Comparison of ENCODE assay signal across 23 cellular contexts in the genomic region with DNA sequence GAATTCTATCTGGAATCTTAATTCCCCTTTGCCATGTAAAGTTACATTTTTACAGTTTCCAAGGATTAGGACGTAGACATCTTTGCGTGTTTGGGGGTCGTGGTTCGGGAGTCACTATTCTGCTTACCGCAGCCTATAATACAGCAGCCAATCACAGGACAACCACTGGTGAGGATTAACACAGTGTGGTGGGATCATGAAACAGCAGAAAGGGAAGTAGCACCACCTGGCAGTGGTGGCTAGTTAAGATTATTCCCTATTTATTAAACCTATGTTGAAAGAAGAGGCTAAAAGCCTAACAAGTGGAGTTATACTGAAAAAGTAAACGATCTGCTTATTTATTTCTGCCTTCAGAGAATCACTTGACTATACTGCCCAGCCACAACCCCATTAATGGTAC.
DNase-seq lines count a peak whose midpoint lies in the region; ATAC-seq and TF ChIP-seq lines count a peak whose summit lies in the region.
"Had no signal": no experiment of that assay in that cellular context is flagged by ENCODE, and none has a peak within 500 bp of the region (broad histone marks: within the 10 kb centered on the region; RNA-seq: fewer than 3 reads in every experiment).

No MANE protein-coding gene starts in this region.

- POLR2A ChIA-PET in A673 (lab: Charles Lee; ENCODE audit: low non-redundant PET) = no interaction called here

- no peaks in the 10 kb centered on the region for H3K9me3 ChIP-seq in A673 (ENCODE audit: low read depth, low read length, poor library complexity, severe bottlenecking)
- H3K9me3 ChIP-seq in prostate gland = no peaks in the 10 kb centered on the region
- H3K9me3 ChIP-seq: SK-N-SH had no signal

- CTCF ChIA-PET in A673 (lab: Charles Lee) = no interaction called here

- TF ChIP-seq CTCF in A673 (conservative IDR thresholded peaks at IDR 0.05; ENCODE audit: low read depth, low read length) (peak; percentile 21; the same call in 1 of the 2 replicates), foreskin keratinocyte (conservative IDR thresholded peaks at IDR 0.05) (peak; percentile 7), prostate gland (IDR thresholded peaks at IDR 0.05) (no peak)

- H3K4me1 ChIP-seq in A673 (ENCODE audit: insufficient read depth, low read length, poor library complexity, severe bottlenecking) (no peaks in the 10 kb centered on the region), foreskin keratinocyte (no peaks in the 10 kb centered on the region), prostate gland (replicated peaks) (no peaks in the 10 kb centered on the region)

- H3K27me3 ChIP-seq in A673 (replicated peaks; ENCODE audit: insufficient read depth, low read depth, low read length, poor library complexity) (no peaks in the 10 kb centered on the region), foreskin keratinocyte (no peaks in the 10 kb centered on the region), prostate gland (replicated peaks; ENCODE audit: insufficient read depth) (no peaks in the 10 kb centered on the region)

- 88% methylated on average over 6 of the region's 6 CpGs for WGBS in prostate gland

- DNase-seq in A673 (ENCODE audit: low spot score) (no peak), DMS53 treated with DMSO at 0.1 percent for 48 hours (lab: John Stamatoyannopoulos, UW; ENCODE audit: unreplicated experiment) (peak; percentile 19), NCI-H524 treated with DMSO at 0.1 percent for 48 hours (lab: John Stamatoyannopoulos, UW) (peak; percentile 13), foreskin keratinocyte (no peak), NCI-H510A treated with DMSO at 0.1 percent for 48 hours (lab: John Stamatoyannopoulos, UW) (no peak), prostate gland (ENCODE audit: low spot score) (no peak)
- DNase-seq: ACHN, C1 segment of cervical spinal cord, DND-41, GOT3, HFFc6, IMR-90, Karpas-422, NCI-H1092, NCI-H2081 treated with DMSO at 0.1 percent for 48 hours, NCI-H345, NCI-H526 treated with DMSO at 0.1 percent for 48 hours, PC-3, RPMI8226, SHP77 treated with DMSO at 0.1 percent for 48 hours, SK-N-SH had no signal

- H3K27ac ChIP-seq in A673 (ENCODE audit: low read depth, low read length, poor library complexity, severe bottlenecking) (no peak overlapping the region), foreskin keratinocyte (no peak overlapping the region), prostate gland (no peak overlapping the region)
- H3K27ac ChIP-seq: HL-60 had no signal

- peaks cover under 1% of the 10 kb centered on the region for H3K36me3 ChIP-seq in A673 (ENCODE audit: insufficient read depth, low read length, poor library complexity, severe bottlenecking)
- no peaks in the 10 kb centered on the region for H3K36me3 ChIP-seq in prostate gland

- BruUV-seq in A673 (replicated peaks; lab: Mats Ljungman, UMichigan) = no TSS peak

- intact Hi-C loops in A673 (cut with micrococcal nuclease; ENCODE audit: unreplicated experiment) (no loop called here), prostate gland (cut with DNase I) (no loop called here)

- no peak for TF ChIP-seq POLR2A in prostate gland (IDR thresholded peaks at IDR 0.05)

- H3K4me3 ChIP-seq in A673 (ENCODE audit: low read depth, low read length, poor library complexity, severe bottlenecking) (no peak overlapping the region), prostate gland (no peak overlapping the region)

- ATAC-seq in foreskin keratinocyte (no peak), HG03354 (IDR thresholded peaks at IDR 0.05; ENCODE audit: poor library complexity, severe bottlenecking, unreplicated experiment) (no peak)
- ATAC-seq: PC-3 had no signal

Comparison
In these comparisons a context has a peak if more than half of its experiments do, and no peak if none do; other contexts are left out.
1. DNase-seq: peak in DMS53 treated with DMSO at 0.1 percent for 48 hours (single experiment) and NCI-H524 treated with DMSO at 0.1 percent for 48 hours (single experiment); none in A673 (single experiment), foreskin keratinocyte (0 of 2), NCI-H510A treated with DMSO at 0.1 percent for 48 hours (single experiment) and prostate gland (single experiment).
2. CTCF ChIP-seq: peak in A673 (single experiment) and foreskin keratinocyte (single experiment); none in prostate gland (0 of 4).